In the genomic region with DNA sequence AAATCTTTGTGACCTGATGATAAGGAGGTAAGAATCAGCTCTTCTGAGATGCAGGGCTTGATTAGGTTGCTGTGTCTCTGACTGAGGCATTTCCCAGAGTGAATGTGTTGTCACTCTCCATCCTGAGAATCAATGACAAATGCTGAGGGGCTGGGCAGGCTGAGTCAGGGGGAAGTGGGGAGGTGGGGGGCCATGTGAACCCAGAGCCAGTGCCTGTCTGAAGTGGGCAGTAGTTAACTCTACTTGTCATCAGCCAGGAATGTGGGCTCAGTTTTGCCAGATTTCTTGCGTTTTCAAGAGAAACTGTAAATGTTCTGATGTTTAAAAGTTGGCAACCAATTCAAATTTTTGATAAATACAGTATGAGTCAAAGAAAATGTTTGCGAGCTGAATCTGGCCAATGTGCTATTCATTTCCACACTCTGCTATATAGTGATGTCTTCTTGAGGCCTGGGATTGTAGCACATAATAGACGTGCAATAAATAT, we compare ENCODE assay signal across 18 cellular contexts. TPM values are rescaled to one million over a fixed set of nuclear protein-coding genes. Genes with fewer than 3 reads are reported as not detected.
DNase-seq lines count a peak whose midpoint lies in the region; ATAC-seq, FAIRE-seq and TF ChIP-seq lines count a peak whose summit lies in the region.
"Had no signal": no experiment of that assay in that cellular context is flagged by ENCODE, and none has a peak within 500 bp of the region (broad histone marks: within the 10 kb centered on the region; RNA-seq: fewer than 3 reads in every experiment).

No MANE protein-coding gene starts in this region.

- TF ChIP-seq CTCF in AG04450 (IDR thresholded peaks at IDR 0.05; ENCODE audit: low read depth, low read length) (no peak), bronchial epithelial cell (IDR thresholded peaks at IDR 0.05; ENCODE audit: insufficient read depth, low read length, severe bottlenecking) (no peak), lower lobe of right lung (IDR thresholded peaks at IDR 0.05) (no peak)

- H3K9me3 ChIP-seq in AG04450 (ENCODE audit: control insufficient read depth, insufficient read depth, low read length) (peaks cover 7% of the 10 kb centered on the region; the same call in 1 of the 2 replicates), lower lobe of right lung (no peaks in the 10 kb centered on the region)
- H3K9me3 ChIP-seq: heart right ventricle, SJCRH30, thoracic aorta had no signal

- H3K4me1 ChIP-seq in lower lobe of right lung: peaks cover 7% of the 10 kb centered on the region
- H3K4me1 ChIP-seq: BLaER1, SJCRH30 had no signal

- ATAC-seq in GM18498 (IDR thresholded peaks at IDR 0.05; ENCODE audit: unreplicated experiment): no peak
- no peak for ATAC-seq in GM21423 (IDR thresholded peaks at IDR 0.05; ENCODE audit: unreplicated experiment)
- ATAC-seq in lower lobe of right lung: no peak
- ATAC-seq: activated CD4-positive, CD25-positive, alpha-beta regulatory T cell treated with anti-CD3 and anti-CD28 coated beads, Interleukin-2, amount 50 U/mL, for 24 hours; activated T-helper 17 cell treated with anti-CD3 and anti-CD28 coated beads, Interleukin-2, amount 50 U/mL, for 72 hours; heart right ventricle had no signal

- H3K4me3 ChIP-seq in AG04450 (ENCODE audit: low read depth, low read length) (no peak overlapping the region), bronchial epithelial cell (ENCODE audit: low read depth, low read length) (no peak overlapping the region), lower lobe of right lung (no peak overlapping the region)
- H3K4me3 ChIP-seq: BLaER1, heart right ventricle, SJCRH30, thoracic aorta had no signal

- FAIRE-seq in bronchial epithelial cell (lab: Jason Lieb, UNC): no peak

- DNase-seq in AG04450 (ENCODE audit: low read depth, low spot score): peak; percentile 86
- peak; percentile 97 for DNase-seq in LHCN-M2 (ENCODE audit: low read depth)
- DNase-seq in bronchial epithelial cell (ENCODE audit: low read depth): peak; percentile 88
- peak; percentile 58 for DNase-seq in kidney glomerular epithelial cell (lab: John Stamatoyannopoulos, UW)
- no peak for DNase-seq in lower lobe of right lung
- no peak for DNase-seq in T-helper 1 cell
- DNase-seq: heart right ventricle, KBM-7, midbrain, NCI-H345, retina had no signal

- H3K36me3 ChIP-seq in bronchial epithelial cell (ENCODE audit: control insufficient read depth, insufficient read depth, low read length): no peaks in the 10 kb centered on the region
- H3K36me3 ChIP-seq in lower lobe of right lung: no peaks in the 10 kb centered on the region
- H3K36me3 ChIP-seq: BLaER1, heart right ventricle, SJCRH30, thoracic aorta had no signal

- POLR2A ChIA-PET in AG04450 (lab: Yijun Ruan, JAX): no interaction called here

- intact Hi-C loops in lower lobe of right lung (cut with DNase I): no loop called here

- peaks cover 21% of the 10 kb centered on the region for H3K27me3 ChIP-seq in AG04450 (ENCODE audit: control insufficient read depth, insufficient read depth, low read length)
- H3K27me3 ChIP-seq in bronchial epithelial cell (ENCODE audit: control insufficient read depth, insufficient read depth, low read length): no peaks in the 10 kb centered on the region
- H3K27me3 ChIP-seq in lower lobe of right lung (ENCODE audit: low read depth): peaks cover 39% of the 10 kb centered on the region
- H3K27me3 ChIP-seq: BLaER1, SJCRH30 had no signal

- CTCF ChIA-PET in AG04450 (lab: Charles Lee): interaction anchor here (0.5 to 1.2 kb wide), 3 partner anchors 39 to 272 kb away, joined by 3 to 4 read pairs (median 3); no protein-coding TSS in a partner anchor

- peak overlapping the region; percentile 24 for H3K27ac ChIP-seq in AG04450 (ENCODE audit: low read depth, low read length)
- no peak overlapping the region for H3K27ac ChIP-seq in lower lobe of right lung
- H3K27ac ChIP-seq: BLaER1, heart right ventricle, SJCRH30, thoracic aorta had no signal

RNA-seq across cellular contexts. Expression of gene BNC1, which starts 3.1 kb away (rescaled TPM):
- 2.2 and 2.6 TPM in 2 replicates for polyA plus RNA-seq in AG04450 (2011; rRNA removed)
- polyA minus RNA-seq in AG04450 (2011; rRNA and poly(A)+ RNA removed): 3.5 and 3.9 TPM in 2 replicates
- total RNA-seq in LHCN-M2 (2014; rRNA removed) (11.5 and 13.8 TPM in 2 replicates), bronchial epithelial cell (37.6 and 74.2 TPM in 2 replicates), lower lobe of right lung (0.21 TPM)
- 4.7 TPM for polyA plus RNA-seq in LHCN-M2 (2012)
- total RNA-seq: activated T-helper 17 cell treated with anti-CD3 and anti-CD28 coated beads, Interleukin-2, amount 50 U/mL, for 72 hours; SJCRH30 had no signal

Comparison
In these comparisons a context has a peak if more than half of its experiments do, and no peak if none do; other contexts are left out.
1. DNase-seq: peak in AG04450 (single experiment), LHCN-M2 (single experiment), bronchial epithelial cell (single experiment) and kidney glomerular epithelial cell (single experiment); none in lower lobe of right lung (single experiment) and T-helper 1 cell (0 of 5).
2. RNA of gene BNC1, which starts 3.1 kb away (total RNA-seq): 37.6 to 74.2 TPM in bronchial epithelial cell and 11.5 to 13.8 TPM in LHCN-M2; 0.21 TPM in lower lobe of right lung (single experiment); every median in the first group is over 10 times any median in the second.